In the genomic region with DNA sequence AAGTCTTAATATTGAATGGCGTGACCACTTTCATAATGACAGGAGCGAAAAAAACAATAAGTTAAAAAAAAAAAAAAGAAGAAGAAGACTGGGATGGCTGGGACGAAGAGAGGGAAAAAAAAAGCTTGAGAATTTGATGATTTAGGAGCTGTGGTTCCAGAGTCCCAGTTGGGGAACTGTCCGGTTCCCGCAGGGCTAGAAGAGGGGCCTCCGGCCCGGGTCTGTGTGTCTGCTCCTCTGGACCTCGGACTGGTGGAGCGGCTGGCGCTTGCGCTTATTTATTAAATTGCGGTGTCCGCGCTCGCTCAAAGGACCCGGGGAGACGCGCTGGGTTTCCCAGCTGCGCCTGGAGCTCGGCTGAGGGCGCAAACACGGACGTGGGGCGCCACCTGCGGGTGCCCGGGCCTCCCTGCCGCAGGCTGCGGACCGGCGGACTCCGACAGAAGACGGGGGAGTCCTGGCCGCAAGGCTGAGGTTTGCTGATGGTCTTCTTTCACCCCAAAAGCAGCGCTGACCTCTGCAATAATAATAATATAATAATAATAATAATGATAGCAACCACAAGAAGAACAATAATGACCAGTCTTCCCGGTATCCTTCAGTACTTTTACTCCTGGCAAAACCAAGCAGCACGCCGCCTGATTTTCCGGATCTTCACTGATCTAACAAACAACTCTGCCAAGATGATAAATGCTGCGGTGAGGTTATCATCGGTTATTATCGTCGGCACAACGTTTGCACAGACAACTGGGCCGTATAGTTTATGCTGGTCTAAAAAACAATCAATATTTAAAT, we compare ENCODE assay signal across 8 cellular contexts. TPM values are rescaled to one million over a fixed set of nuclear protein-coding genes. Genes with fewer than 3 reads are reported as not detected.
DNase-seq lines count a peak whose midpoint lies in the region; ATAC-seq, FAIRE-seq and TF ChIP-seq lines count a peak whose summit lies in the region.

A gene (minus strand): TSS at position 251 of the 795 bp plus-strand sequence. CDS start 2,182 bp downstream, outside the sequence.

- no peak within 1 kb of the TSS for H3K27ac ChIP-seq in PC-9
- H3K27ac ChIP-seq in effector memory CD4-positive, alpha-beta T cell (ENCODE audit: insufficient read depth, low read length, poor library complexity, severe bottlenecking), result no peak within 1 kb of the TSS

- H3K9me3 ChIP-seq in PC-9 (ENCODE audit: insufficient read depth, low read depth), result no peaks in the 10 kb centered on the region
- H3K9me3 ChIP-seq in effector memory CD4-positive, alpha-beta T cell (ENCODE audit: control insufficient read depth, low read length), result no peaks in the 10 kb centered on the region

- no peaks in the 10 kb centered on the region for H4K20me1 ChIP-seq in PC-9 (ENCODE audit: insufficient read depth)

- H3K4me3 Mint-ChIP-seq in stimulated activated memory B cell treated with anti-CD40 and anti-IgM and Interleukin-4, amounts not matched to agents 10 μg/mL and 1 μg/mL and 100 μg/mL, for 72 hours, result peak within 1 kb of the TSS; percentile 65

- no peak within 1 kb of the TSS for H3K4me3 ChIP-seq in PC-9
- no peak within 1 kb of the TSS for H3K4me3 ChIP-seq in bronchial epithelial cell (ENCODE audit: low read depth, low read length)
- no peak within 1 kb of the TSS for H3K4me3 ChIP-seq in effector memory CD4-positive, alpha-beta T cell (ENCODE audit: insufficient read depth, low read depth, low read length, poor library complexity, severe bottlenecking)

- H3K27ac Mint-ChIP-seq in stimulated activated memory B cell treated with anti-CD40 and anti-IgM and Interleukin-4, amounts not matched to agents 10 μg/mL and 1 μg/mL and 100 μg/mL, for 72 hours, result no peak within 1 kb of the TSS

- ATAC-seq in GM21360 (IDR thresholded peaks at IDR 0.05; ENCODE audit: unreplicated experiment) (peak; percentile 90), left colon (peak; percentile 71)
- ATAC-seq in stimulated activated memory B cell treated with anti-CD40 and anti-IgM and Interleukin-4, amounts not matched to agents 10 μg/mL and 1 μg/mL and 100 μg/mL, for 72 hours, result peak; percentile 79

- no peaks in the 10 kb centered on the region for H3K9me2 ChIP-seq in PC-9 (ENCODE audit: insufficient read depth)

- H3K4me1 ChIP-seq in PC-9 (replicated peaks; ENCODE audit: insufficient read depth), result no peaks in the 10 kb centered on the region
- no peaks in the 10 kb centered on the region for H3K4me1 ChIP-seq in effector memory CD4-positive, alpha-beta T cell (ENCODE audit: control insufficient read depth, insufficient read depth, low read length, poor library complexity, severe bottlenecking)

- POLR2A ChIA-PET in PC-9 (lab: Charles Lee; ENCODE audit: unreplicated experiment), result no interaction called here

- H3K36me3 ChIP-seq in PC-9 (ENCODE audit: low read depth), result no peaks in the 10 kb centered on the region
- no peaks in the 10 kb centered on the region for H3K36me3 ChIP-seq in bronchial epithelial cell (ENCODE audit: control insufficient read depth, insufficient read depth, low read length)
- H3K36me3 ChIP-seq in effector memory CD4-positive, alpha-beta T cell (ENCODE audit: control insufficient read depth, insufficient read depth, low read length), result no peaks in the 10 kb centered on the region

- BruUV-seq in PC-9 (replicated peaks; lab: Mats Ljungman, UMichigan), result no TSS peak

- CTCF ChIA-PET in PC-9 (lab: Charles Lee), result no interaction called here

- peaks cover 18% of the 10 kb centered on the region for H3K4me1 Mint-ChIP-seq in stimulated activated memory B cell treated with anti-CD40 and anti-IgM and Interleukin-4, amounts not matched to agents 10 μg/mL and 1 μg/mL and 100 μg/mL, for 72 hours

- peak; percentile 71 for DNase-seq in ELF-1 (ENCODE audit: low read depth, low spot score)
- peak; percentile 68 for DNase-seq in HK-2 (ENCODE audit: unreplicated experiment)
- peak in 1 of 2 experiments; percentile 64 for DNase-seq in PC-9
- DNase-seq in bronchial epithelial cell (ENCODE audit: low read depth), result peak; percentile 25
- peak in 1 of 2 donors; percentile 39 for DNase-seq in left colon
- no peak for DNase-seq in effector memory CD4-positive, alpha-beta T cell

- H3K27me3 ChIP-seq in PC-9 (ENCODE audit: insufficient read depth, low read depth) (no peaks in the 10 kb centered on the region), bronchial epithelial cell (ENCODE audit: control insufficient read depth, insufficient read depth, low read length) (peaks cover 15% of the 10 kb centered on the region)
- peaks cover 8% of the 10 kb centered on the region for H3K27me3 ChIP-seq in effector memory CD4-positive, alpha-beta T cell (replicated peaks; ENCODE audit: control insufficient read depth, insufficient read depth, low read length, poor library complexity, severe bottlenecking)

- H2AFZ ChIP-seq in PC-9, result no peak within 1 kb of the TSS

- H3K4me2 ChIP-seq in PC-9, result no peak within 1 kb of the TSS

- H3K79me2 ChIP-seq in PC-9 (ENCODE audit: low read depth), result no peaks in the 10 kb centered on the region

- H3K9me3 Mint-ChIP-seq in stimulated activated memory B cell treated with anti-CD40 and anti-IgM and Interleukin-4, amounts not matched to agents 10 μg/mL and 1 μg/mL and 100 μg/mL, for 72 hours, result no peaks in the 10 kb centered on the region

- intact Hi-C loops in PC-9 (cut with micrococcal nuclease; ENCODE audit: unreplicated experiment) (loop anchor here (10.0 kb wide), 1 partner anchor 1609 kb away; no protein-coding TSS in a partner anchor), left colon (cut with DNase I, micrococcal nuclease) (loop anchor here in 1 of 2 donors (10.0 kb wide), 1 partner anchor 1609 kb away; no protein-coding TSS in a partner anchor)

- TF ChIP-seq CTCF in PC-9 (conservative IDR thresholded peaks at IDR 0.05), result peak; percentile 65
- TF ChIP-seq CTCF in bronchial epithelial cell (IDR thresholded peaks at IDR 0.05; ENCODE audit: insufficient read depth, low read length, severe bottlenecking), result peak; percentile 87

- peaks cover 47% of the 10 kb centered on the region for H3K27me3 Mint-ChIP-seq in stimulated activated memory B cell treated with anti-CD40 and anti-IgM and Interleukin-4, amounts not matched to agents 10 μg/mL and 1 μg/mL and 100 μg/mL, for 72 hours

- no peaks in the 10 kb centered on the region for H3F3A ChIP-seq in PC-9 (ENCODE audit: insufficient read depth, low read depth)

- no peaks in the 10 kb centered on the region for H3K36me3 Mint-ChIP-seq in stimulated activated memory B cell treated with anti-CD40 and anti-IgM and Interleukin-4, amounts not matched to agents 10 μg/mL and 1 μg/mL and 100 μg/mL, for 72 hours

- FAIRE-seq in bronchial epithelial cell (lab: Jason Lieb, UNC), result no peak

RNA-seq across cellular contexts. Expression of the gene that starts here (rescaled TPM):
- not detected in 2 replicates for total RNA-seq in PC-9 (2021)
- not detected in 2 replicates for total RNA-seq in bronchial epithelial cell
- total RNA-seq in left colon, result 1 to 10 TPM in 1 of 2 donors, under 1 TPM in 1; 0.40 to 1.1 TPM

Comparison
In these comparisons a context has a peak if more than half of its experiments do, and no peak if none do; other contexts are left out.
1. Peak in DNase-seq in bronchial epithelial cell; RNA of the gene not detected or under 1 TPM.
2. DNase-seq: peak in ELF-1 (single experiment) and HK-2 (single experiment); none in effector memory CD4-positive, alpha-beta T cell (0 of 3).
3. Peak in every context shown above with its lines, with median percentiles within 50 percentile points of each other: ATAC-seq.